16 cellular contexts compared by ENCODE assay signal in the genomic region with DNA sequence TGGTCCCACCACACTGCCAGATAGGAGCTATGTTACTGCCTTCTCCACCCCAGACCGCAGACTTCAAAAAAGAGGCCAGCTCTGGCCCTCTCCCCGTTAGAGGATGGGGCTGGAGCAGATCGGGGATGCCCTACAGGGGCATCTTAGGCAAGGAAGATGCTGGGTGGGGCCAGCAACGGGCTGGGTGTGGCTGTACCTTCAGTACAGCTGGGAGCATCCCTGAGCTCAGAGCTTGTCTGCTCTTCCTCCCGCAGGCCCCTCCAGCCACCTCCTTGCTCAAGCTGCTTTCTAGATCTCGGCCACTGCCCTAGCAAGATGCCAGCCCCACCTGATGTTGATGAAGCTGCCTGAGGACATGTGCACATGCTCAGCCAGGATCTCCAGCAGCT. TPM values are rescaled to one million over a fixed set of nuclear protein-coding genes. Genes with fewer than 3 reads are reported as not detected.
DNase-seq lines count a peak whose midpoint lies in the region; ATAC-seq and TF ChIP-seq lines count a peak whose summit lies in the region.
"Had no signal": no experiment of that assay in that cellular context is flagged by ENCODE, and none has a peak within 500 bp of the region (broad histone marks: within the 10 kb centered on the region; RNA-seq: fewer than 3 reads in every experiment).

No MANE protein-coding gene starts in this region.

- H3K18ac ChIP-seq in trophoblast cell (ENCODE audit: low read length), result no peak overlapping the region

- H3F3A ChIP-seq in GM23338 (replicated peaks; ENCODE audit: low read depth), result peaks cover 5% of the 10 kb centered on the region; the same call in 1 of the 2 replicates

- WGBS in trophoblast cell (ENCODE audit: extremely low coverage, insufficient coverage, insufficient read length), result no CpG with 5 or more reads among the region's 6 CpGs

- CTCF ChIA-PET in activated CD4-positive, alpha-beta memory T cell treated with anti-CD3 and anti-CD28 coated beads, Interleukin-2, amount 10 ng/mL, durations not matched to agents 7 days and 5 days (lab: Charles Lee), result interaction anchor here (0.9 to 2.9 kb wide), 13 partner anchors 11 to 240 kb away, joined by 3 to 15 read pairs (median 4); a partner anchor contains a TSS
- CTCF ChIA-PET in activated CD4-positive, alpha-beta memory T cell treated with anti-CD3 and anti-CD28 coated beads for 36 hours (lab: Charles Lee), result interaction anchor here (0.6 to 10.8 kb wide), 18 partner anchors 9 to 324 kb away, joined by 3 to 136 read pairs (median 4); a partner anchor contains a TSS

- H2BK12ac ChIP-seq in trophoblast cell (ENCODE audit: low read length), result no peak overlapping the region

- no peak overlapping the region for H2BK120ac ChIP-seq in trophoblast cell (ENCODE audit: insufficient read depth, low read length, poor library complexity)

- peaks cover 17% of the 10 kb centered on the region for H3K4me1 Mint-ChIP-seq in activated CD4-positive, alpha-beta memory T cell treated with anti-CD3 and anti-CD28 coated beads, Interleukin-2, amount 10 ng/mL, durations not matched to agents 7 days and 5 days
- H3K4me1 Mint-ChIP-seq in activated CD4-positive, alpha-beta memory T cell treated with anti-CD3 and anti-CD28 coated beads for 36 hours (ENCODE audit: low read depth), result peaks cover 9% of the 10 kb centered on the region
- peaks cover 12% of the 10 kb centered on the region for H3K4me1 Mint-ChIP-seq in GM23338
- H3K4me1 Mint-ChIP-seq in activated T-helper 2 cell treated with anti-CD3 and anti-CD28 coated beads, Interferon-gamma antibody, Interleukin-2, Interleukin-4, amounts not matched to agents 10 μg/mL and 5 μg/mL and 100 μg/mL, durations not matched to agents 14 hours and 24 hours and 36 hours (ENCODE audit: low read depth), result peaks cover 6% of the 10 kb centered on the region

- H3K79me2 ChIP-seq in GM23338 (replicated peaks; ENCODE audit: insufficient read depth) (no peaks in the 10 kb centered on the region), trophoblast cell (ENCODE audit: control insufficient read depth, insufficient read depth, low read length, poor library complexity) (no peaks in the 10 kb centered on the region)

- H3K27ac ChIP-seq in GM23338 (ENCODE audit: low read depth) (no peak overlapping the region), trophoblast cell (ENCODE audit: low read depth, low read length) (no peak overlapping the region)

- peak overlapping the region; percentile 96; the same call in 1 of the 2 replicates for H2AFZ ChIP-seq in GM23338
- H2AFZ ChIP-seq in trophoblast cell (ENCODE audit: insufficient read depth, low read length, poor library complexity), result no peak overlapping the region

- H3K4me2 ChIP-seq in GM23338, result no peak overlapping the region; the same call in 1 of the 2 replicates
- no peak overlapping the region for H3K4me2 ChIP-seq in trophoblast cell (ENCODE audit: low read length)

- no peak overlapping the region for H4K12ac ChIP-seq in trophoblast cell (ENCODE audit: low read depth, low read length)

- no peak overlapping the region for H3K14ac ChIP-seq in trophoblast cell (ENCODE audit: low read length)

- H3K36me3 ChIP-seq in GM23338 (ENCODE audit: insufficient read depth), result no peaks in the 10 kb centered on the region
- H3K36me3 ChIP-seq in trophoblast cell (ENCODE audit: control insufficient read depth in 1 of 2, insufficient read depth in 2 of 2, low read length in 2 of 2), result no peaks in the 10 kb centered on the region
- H3K36me3 ChIP-seq in BE2C, result peaks cover 16% of the 10 kb centered on the region

- intact Hi-C loops in activated CD4-positive, alpha-beta memory T cell treated with anti-CD3 and anti-CD28 coated beads for 36 hours (cut with micrococcal nuclease), result loop anchor here (5.0 kb wide), 1 partner anchor 242 kb away; no protein-coding TSS in a partner anchor
- intact Hi-C loops in activated T-helper 2 cell treated with anti-CD3 and anti-CD28 coated beads, Interferon-gamma antibody, Interleukin-2, Interleukin-4, amounts not matched to agents 10 μg/mL and 5 μg/mL and 100 μg/mL, durations not matched to agents 14 hours and 24 hours and 36 hours (cut with micrococcal nuclease), result loop anchor here (5.0 kb wide), 1 partner anchor 242 kb away; no protein-coding TSS in a partner anchor

- H3K4me3 Mint-ChIP-seq in activated CD4-positive, alpha-beta memory T cell treated with anti-CD3 and anti-CD28 coated beads, Interleukin-2, amount 10 ng/mL, durations not matched to agents 7 days and 5 days, result no peak overlapping the region
- H3K4me3 Mint-ChIP-seq in activated CD4-positive, alpha-beta memory T cell treated with anti-CD3 and anti-CD28 coated beads for 36 hours, result no peak overlapping the region
- no peak overlapping the region; the same call in 2 of the 3 replicates for H3K4me3 Mint-ChIP-seq in GM23338
- peak overlapping the region; percentile 28 for H3K4me3 Mint-ChIP-seq in activated T-helper 2 cell treated with anti-CD3 and anti-CD28 coated beads, Interferon-gamma antibody, Interleukin-2, Interleukin-4, amounts not matched to agents 10 μg/mL and 5 μg/mL and 100 μg/mL, durations not matched to agents 14 hours and 24 hours and 36 hours (ENCODE audit: low read depth)
- H3K4me3 Mint-ChIP-seq: HFFc6 had no signal

- no peak overlapping the region for H3K27ac Mint-ChIP-seq in activated CD4-positive, alpha-beta memory T cell treated with anti-CD3 and anti-CD28 coated beads, Interleukin-2, amount 10 ng/mL, durations not matched to agents 7 days and 5 days
- no peak overlapping the region for H3K27ac Mint-ChIP-seq in activated CD4-positive, alpha-beta memory T cell treated with anti-CD3 and anti-CD28 coated beads for 36 hours
- no peak overlapping the region for H3K27ac Mint-ChIP-seq in GM23338
- no peak overlapping the region for H3K27ac Mint-ChIP-seq in activated T-helper 2 cell treated with anti-CD3 and anti-CD28 coated beads, Interferon-gamma antibody, Interleukin-2, Interleukin-4, amounts not matched to agents 10 μg/mL and 5 μg/mL and 100 μg/mL, durations not matched to agents 14 hours and 24 hours and 36 hours
- H3K27ac Mint-ChIP-seq: CD14-positive monocyte, HFFc6 had no signal

- no peaks in the 10 kb centered on the region for H3K9me3 ChIP-seq in trophoblast cell (ENCODE audit: insufficient read depth, low read depth, low read length)
- no peaks in the 10 kb centered on the region for H3K9me3 ChIP-seq in BE2C

- H3K4me3 ChIP-seq in GM23338, result no peak overlapping the region
- peak overlapping the region; percentile 4 for H3K4me3 ChIP-seq in trophoblast cell (ENCODE audit: low read depth, low read length)
- no peak overlapping the region for H3K4me3 ChIP-seq in BE2C (ENCODE audit: low read depth, low read length)
- H3K4me3 ChIP-seq: GM12878 had no signal

- no peaks in the 10 kb centered on the region for H3K36me3 Mint-ChIP-seq in activated CD4-positive, alpha-beta memory T cell treated with anti-CD3 and anti-CD28 coated beads, Interleukin-2, amount 10 ng/mL, durations not matched to agents 7 days and 5 days (ENCODE audit: low read depth)
- no peaks in the 10 kb centered on the region for H3K36me3 Mint-ChIP-seq in activated CD4-positive, alpha-beta memory T cell treated with anti-CD3 and anti-CD28 coated beads for 36 hours
- no peaks in the 10 kb centered on the region; the same call in 2 of the 3 replicates for H3K36me3 Mint-ChIP-seq in GM23338 (ENCODE audit: low read depth)
- no peaks in the 10 kb centered on the region for H3K36me3 Mint-ChIP-seq in activated T-helper 2 cell treated with anti-CD3 and anti-CD28 coated beads, Interferon-gamma antibody, Interleukin-2, Interleukin-4, amounts not matched to agents 10 μg/mL and 5 μg/mL and 100 μg/mL, durations not matched to agents 14 hours and 24 hours and 36 hours (ENCODE audit: low read depth)
- H3K36me3 Mint-ChIP-seq: CD14-positive monocyte had no signal

- no peak overlapping the region for H4K8ac ChIP-seq in trophoblast cell (ENCODE audit: low read depth, low read length)

- H3K27me3 Mint-ChIP-seq in activated CD4-positive, alpha-beta memory T cell treated with anti-CD3 and anti-CD28 coated beads, Interleukin-2, amount 10 ng/mL, durations not matched to agents 7 days and 5 days, result peaks cover 44% of the 10 kb centered on the region
- peaks cover 11% of the 10 kb centered on the region for H3K27me3 Mint-ChIP-seq in activated CD4-positive, alpha-beta memory T cell treated with anti-CD3 and anti-CD28 coated beads for 36 hours
- H3K27me3 Mint-ChIP-seq in GM23338 (ENCODE audit: insufficient read depth, low read depth, poor library complexity), result peaks cover 29% of the 10 kb centered on the region
- H3K27me3 Mint-ChIP-seq in activated T-helper 2 cell treated with anti-CD3 and anti-CD28 coated beads, Interferon-gamma antibody, Interleukin-2, Interleukin-4, amounts not matched to agents 10 μg/mL and 5 μg/mL and 100 μg/mL, durations not matched to agents 14 hours and 24 hours and 36 hours (ENCODE audit: low read depth), result peaks cover 14% of the 10 kb centered on the region

- H3K9ac ChIP-seq in trophoblast cell (ENCODE audit: low read length), result no peak overlapping the region

- POLR2A ChIA-PET in activated CD4-positive, alpha-beta memory T cell treated with anti-CD3 and anti-CD28 coated beads, Interleukin-2, amount 10 ng/mL, durations not matched to agents 7 days and 5 days (lab: Charles Lee), result interaction anchor here (0.8 to 1.0 kb wide), 3 partner anchors 123 to 240 kb away, joined by 3 to 4 read pairs (median 3); a partner anchor contains a TSS
- POLR2A ChIA-PET in activated CD4-positive, alpha-beta memory T cell treated with anti-CD3 and anti-CD28 coated beads for 36 hours (lab: Charles Lee), result interaction anchor here (1.2 kb wide), 1 partner anchor 20 kb away, joined by 4 read pairs; no protein-coding TSS in a partner anchor

- H3K9me2 ChIP-seq in GM23338 (ENCODE audit: insufficient read depth), result no peaks in the 10 kb centered on the region

- H3K4ac ChIP-seq in trophoblast cell (ENCODE audit: low read depth, low read length), result no peak overlapping the region

- ATAC-seq in GM23338, result no peak
- no peak for ATAC-seq in GM21423 (IDR thresholded peaks at IDR 0.05; ENCODE audit: unreplicated experiment)

- peaks cover 3% of the 10 kb centered on the region for H3K79me1 ChIP-seq in trophoblast cell (ENCODE audit: low read length)

- no peak overlapping the region for H4K91ac ChIP-seq in trophoblast cell (ENCODE audit: low read depth, low read length)

- no peak overlapping the region for H2BK5ac ChIP-seq in trophoblast cell (ENCODE audit: low read depth, low read length, poor library complexity)

- peaks cover 12% of the 10 kb centered on the region for H3K27me3 ChIP-seq in GM23338 (ENCODE audit: insufficient read depth)
- no peaks in the 10 kb centered on the region for H3K27me3 ChIP-seq in trophoblast cell (ENCODE audit: insufficient read depth, low read length)
- no peaks in the 10 kb centered on the region for H3K27me3 ChIP-seq in BE2C

- H3K23ac ChIP-seq in trophoblast cell (ENCODE audit: low read length), result no peak overlapping the region

- peak; percentile 15 for DNase-seq in activated CD4-positive, alpha-beta memory T cell treated with anti-CD3 and anti-CD28 coated beads, Interleukin-2, amount 10 ng/mL, durations not matched to agents 7 days and 5 days
- DNase-seq in activated CD4-positive, alpha-beta memory T cell treated with anti-CD3 and anti-CD28 coated beads for 36 hours, result no peak
- DNase-seq in GM23338 (ENCODE audit: low spot score), result no peak
- DNase-seq in activated T-helper 2 cell treated with anti-CD3 and anti-CD28 coated beads, Interferon-gamma antibody, Interleukin-2, Interleukin-4, amounts not matched to agents 10 μg/mL and 5 μg/mL and 100 μg/mL, durations not matched to agents 14 hours and 24 hours and 36 hours (ENCODE audit: low spot score), result no peak
- no peak for DNase-seq in trophoblast cell
- DNase-seq in BE2C, result no peak
- DNase-seq in dermis blood vessel endothelial cell, result no peak
- DNase-seq: SIG-M5 had no signal

- H2AK5ac ChIP-seq in trophoblast cell (ENCODE audit: low read length), result no peak overlapping the region

- H3K9me3 Mint-ChIP-seq in activated CD4-positive, alpha-beta memory T cell treated with anti-CD3 and anti-CD28 coated beads, Interleukin-2, amount 10 ng/mL, durations not matched to agents 7 days and 5 days, result no peaks in the 10 kb centered on the region
- H3K9me3 Mint-ChIP-seq in activated CD4-positive, alpha-beta memory T cell treated with anti-CD3 and anti-CD28 coated beads for 36 hours, result no peaks in the 10 kb centered on the region
- H3K9me3 Mint-ChIP-seq in GM23338, result no peaks in the 10 kb centered on the region; the same call in 2 of the 3 replicates
- no peaks in the 10 kb centered on the region for H3K9me3 Mint-ChIP-seq in activated T-helper 2 cell treated with anti-CD3 and anti-CD28 coated beads, Interferon-gamma antibody, Interleukin-2, Interleukin-4, amounts not matched to agents 10 μg/mL and 5 μg/mL and 100 μg/mL, durations not matched to agents 14 hours and 24 hours and 36 hours
- H3K9me3 Mint-ChIP-seq: HFFc6 had no signal

- no peaks in the 10 kb centered on the region for H4K20me1 ChIP-seq in GM23338 (replicated peaks; ENCODE audit: insufficient read depth)

- H3K4me1 ChIP-seq in GM23338 (ENCODE audit: insufficient read depth) (peaks cover 6% of the 10 kb centered on the region; the same call in 1 of the 2 replicates), trophoblast cell (ENCODE audit: control insufficient read depth in 1 of 2, insufficient read depth in 2 of 2, low read length in 2 of 2) (peaks cover 4% of the 10 kb centered on the region in 2 experiments), BE2C (no peaks in the 10 kb centered on the region)

- TF ChIP-seq CTCF in GM23338 (conservative IDR thresholded peaks at IDR 0.05; ENCODE audit: low read depth in 2 of 2), result no peak
- TF ChIP-seq CTCF in BE2C (IDR thresholded peaks at IDR 0.05; ENCODE audit: low read depth, low read length), result no peak

RNA-seq across cellular contexts. Expression of a gene that starts 9.8 kb away (rescaled TPM):
- under 1 TPM; 0.28 to 0.33 TPM for total RNA-seq in activated CD4-positive, alpha-beta memory T cell treated with anti-CD3 and anti-CD28 coated beads, Interleukin-2, amount 10 ng/mL, durations not matched to agents 7 days and 5 days
- total RNA-seq in activated CD4-positive, alpha-beta memory T cell treated with anti-CD3 and anti-CD28 coated beads for 36 hours, result under 1 TPM in 1 of 2 experiments, not detected in 1; 0.24 TPM
- total RNA-seq in GM23338 (2014; rRNA removed; shearing (Covaris generic)), result 18.8 and 22.1 TPM in 2 replicates
- polyA plus RNA-seq in GM23338 (2016; fragmentation: Nextera tagmentation; extraction: Ambion mirVana), result 4.8 and 5.1 TPM in 2 replicates
- 1.1 and 1.6 TPM in 2 replicates for total RNA-seq in activated T-helper 2 cell treated with anti-CD3 and anti-CD28 coated beads, Interferon-gamma antibody, Interleukin-2, Interleukin-4, amounts not matched to agents 10 μg/mL and 5 μg/mL and 100 μg/mL, durations not matched to agents 14 hours and 24 hours and 36 hours
- 2.3 and 3.4 TPM in 2 replicates for polyA plus RNA-seq in trophoblast cell (2013)
- polyA plus RNA-seq in BE2C (2012; ENCODE audit: insufficient read depth, insufficient read length, low read depth), result 290 TPM
- 0.17 TPM in 1 of 2 replicates, not detected in the other for total RNA-seq in dermis blood vessel endothelial cell
- total RNA-seq: GM12878, OCI-LY7 had no signal
- polyA plus RNA-seq: CD14-positive monocyte had no signal

RNA-seq across cellular contexts. Expression of a gene that starts 20.2 kb away (rescaled TPM):
- total RNA-seq in activated CD4-positive, alpha-beta memory T cell treated with anti-CD3 and anti-CD28 coated beads, Interleukin-2, amount 10 ng/mL, durations not matched to agents 7 days and 5 days, result 10 to 100 TPM; 57.0 to 59.7 TPM
- 10 to 100 TPM; 37.3 to 39.1 TPM for total RNA-seq in activated CD4-positive, alpha-beta memory T cell treated with anti-CD3 and anti-CD28 coated beads for 36 hours
- total RNA-seq in GM23338 (2014; rRNA removed; shearing (Covaris generic)), result 25.5 and 25.9 TPM in 2 replicates
- polyA plus RNA-seq in GM23338 (2016; fragmentation: Nextera tagmentation; extraction: Ambion mirVana), result 6.4 and 9.0 TPM in 2 replicates
- 49.8 and 55.6 TPM in 2 replicates for total RNA-seq in activated T-helper 2 cell treated with anti-CD3 and anti-CD28 coated beads, Interferon-gamma antibody, Interleukin-2, Interleukin-4, amounts not matched to agents 10 μg/mL and 5 μg/mL and 100 μg/mL, durations not matched to agents 14 hours and 24 hours and 36 hours
- polyA plus RNA-seq in trophoblast cell (2013), result 55.4 and 57.3 TPM in 2 replicates
- 106 TPM for polyA plus RNA-seq in BE2C (2012; ENCODE audit: insufficient read depth, insufficient read length, low read depth)
- total RNA-seq in dermis blood vessel endothelial cell, result 24.0 and 27.7 TPM in 2 replicates

RNA-seq across cellular contexts. Expression of a gene that starts 33.2 kb away (rescaled TPM):
- not detected for total RNA-seq in activated CD4-positive, alpha-beta memory T cell treated with anti-CD3 and anti-CD28 coated beads, Interleukin-2, amount 10 ng/mL, durations not matched to agents 7 days and 5 days
- not detected for total RNA-seq in activated CD4-positive, alpha-beta memory T cell treated with anti-CD3 and anti-CD28 coated beads for 36 hours
- total RNA-seq in GM23338 (2014; rRNA removed; shearing (Covaris generic)), result not detected in 2 replicates
- polyA plus RNA-seq in GM23338 (2016; fragmentation: Nextera tagmentation; extraction: Ambion mirVana), result not detected in 2 replicates
- total RNA-seq in activated T-helper 2 cell treated with anti-CD3 and anti-CD28 coated beads, Interferon-gamma antibody, Interleukin-2, Interleukin-4, amounts not matched to agents 10 μg/mL and 5 μg/mL and 100 μg/mL, durations not matched to agents 14 hours and 24 hours and 36 hours, result not detected in 2 replicates
- not detected in 2 replicates for polyA plus RNA-seq in trophoblast cell (2013)
- polyA plus RNA-seq in BE2C (2012; ENCODE audit: insufficient read depth, insufficient read length, low read depth), result not detected
- total RNA-seq in dermis blood vessel endothelial cell, result not detected in 2 replicates
- total RNA-seq: A172, GM12878, HFFc6, NCI-H460, OCI-LY7, RPMI7951 had no signal
- polyA plus RNA-seq: CD14-positive monocyte, GM12878 had no signal

RNA-seq across cellular contexts. Expression of a gene that starts 45.6 kb away (rescaled TPM):
- 100 to 1,000 TPM; 313 to 344 TPM for total RNA-seq in activated CD4-positive, alpha-beta memory T cell treated with anti-CD3 and anti-CD28 coated beads, Interleukin-2, amount 10 ng/mL, durations not matched to agents 7 days and 5 days
- total RNA-seq in activated CD4-positive, alpha-beta memory T cell treated with anti-CD3 and anti-CD28 coated beads for 36 hours, result 100 to 1,000 TPM; 219 to 229 TPM
- 77.7 and 89.6 TPM in 2 replicates for total RNA-seq in GM23338 (2014; rRNA removed; shearing (Covaris generic))
- polyA plus RNA-seq in GM23338 (2016; fragmentation: Nextera tagmentation; extraction: Ambion mirVana), result 43.3 and 44.3 TPM in 2 replicates
- 220 and 231 TPM in 2 replicates for total RNA-seq in activated T-helper 2 cell treated with anti-CD3 and anti-CD28 coated beads, Interferon-gamma antibody, Interleukin-2, Interleukin-4, amounts not matched to agents 10 μg/mL and 5 μg/mL and 100 μg/mL, durations not matched to agents 14 hours and 24 hours and 36 hours
- polyA plus RNA-seq in trophoblast cell (2013), result 6.6 and 6.9 TPM in 2 replicates
- 24.7 TPM for polyA plus RNA-seq in BE2C (2012; ENCODE audit: insufficient read depth, insufficient read length, low read depth)
- total RNA-seq in dermis blood vessel endothelial cell, result 19.9 and 23.0 TPM in 2 replicates

RNA-seq across cellular contexts. Expression of a gene that starts 46.3 kb away (rescaled TPM):
- not detected for total RNA-seq in activated CD4-positive, alpha-beta memory T cell treated with anti-CD3 and anti-CD28 coated beads, Interleukin-2, amount 10 ng/mL, durations not matched to agents 7 days and 5 days
- not detected for total RNA-seq in activated CD4-positive, alpha-beta memory T cell treated with anti-CD3 and anti-CD28 coated beads for 36 hours
- total RNA-seq in GM23338 (2014; rRNA removed; shearing (Covaris generic)), result 0.14 TPM in 1 of 2 replicates, not detected in the other
- 0.17 TPM in 1 of 2 replicates, not detected in the other for polyA plus RNA-seq in GM23338 (2016; fragmentation: Nextera tagmentation; extraction: Ambion mirVana)
- not detected in 2 replicates for total RNA-seq in activated T-helper 2 cell treated with anti-CD3 and anti-CD28 coated beads, Interferon-gamma antibody, Interleukin-2, Interleukin-4, amounts not matched to agents 10 μg/mL and 5 μg/mL and 100 μg/mL, durations not matched to agents 14 hours and 24 hours and 36 hours
- not detected in 2 replicates for polyA plus RNA-seq in trophoblast cell (2013)
- 0.37 TPM for polyA plus RNA-seq in BE2C (2012; ENCODE audit: insufficient read depth, insufficient read length, low read depth)
- 0.09 TPM in 1 of 2 replicates, not detected in the other for total RNA-seq in dermis blood vessel endothelial cell
- total RNA-seq: A172, GM12878, HFFc6, NCI-H460, OCI-LY7, RPMI7951 had no signal
- polyA plus RNA-seq: CD14-positive monocyte had no signal
